ENCODE assay signal across 1 cellular context in the genomic region with DNA sequence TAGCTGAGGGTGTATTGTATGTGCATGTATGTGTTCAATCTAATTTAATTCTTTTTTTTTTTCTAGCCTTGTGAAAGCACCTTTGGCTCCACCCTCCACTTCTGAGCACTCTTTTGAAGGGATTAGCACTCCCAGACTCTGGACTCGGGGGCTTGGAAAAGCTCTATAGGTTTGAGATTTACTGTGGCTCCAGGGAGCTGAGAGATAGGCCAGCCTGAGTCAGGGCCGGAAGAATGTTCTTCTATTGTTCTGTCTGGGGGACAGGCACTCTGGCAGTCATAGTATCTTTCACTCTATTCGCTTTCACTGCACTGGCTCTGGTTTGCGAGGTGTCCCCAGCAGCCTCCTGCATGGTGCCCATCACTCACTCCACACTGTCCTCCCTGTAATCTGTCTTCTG.
TF ChIP-seq lines count a peak whose summit lies in the region.

No MANE protein-coding gene starts in this region.

TF ChIP-seq in IMR-90, 13 proteins besides CTCF, POLR2A, EP300 and RAD21:
- TF ChIP-seq RFX5 (IDR thresholded peaks at IDR 0.05; ENCODE audit: low read depth, low read length) (no peak), FOS (IDR thresholded peaks at IDR 0.05; ENCODE audit: low read depth, low read length) (no peak), BHLHE40 (IDR thresholded peaks at IDR 0.05; ENCODE audit: low read depth, low read length) (no peak), MXI1 (IDR thresholded peaks at IDR 0.05; ENCODE audit: borderline replicate concordance, low read depth, low read length) (no peak), SMC3 (IDR thresholded peaks at IDR 0.05; ENCODE audit: low read depth, low read length) (no peak), RCOR1 (IDR thresholded peaks at IDR 0.05; ENCODE audit: insufficient replicate concordance, low read length) (no peak), MAZ (IDR thresholded peaks at IDR 0.05; ENCODE audit: borderline replicate concordance, low read depth, low read length) (no peak)
- TF ChIP-seq, protein P1, sequence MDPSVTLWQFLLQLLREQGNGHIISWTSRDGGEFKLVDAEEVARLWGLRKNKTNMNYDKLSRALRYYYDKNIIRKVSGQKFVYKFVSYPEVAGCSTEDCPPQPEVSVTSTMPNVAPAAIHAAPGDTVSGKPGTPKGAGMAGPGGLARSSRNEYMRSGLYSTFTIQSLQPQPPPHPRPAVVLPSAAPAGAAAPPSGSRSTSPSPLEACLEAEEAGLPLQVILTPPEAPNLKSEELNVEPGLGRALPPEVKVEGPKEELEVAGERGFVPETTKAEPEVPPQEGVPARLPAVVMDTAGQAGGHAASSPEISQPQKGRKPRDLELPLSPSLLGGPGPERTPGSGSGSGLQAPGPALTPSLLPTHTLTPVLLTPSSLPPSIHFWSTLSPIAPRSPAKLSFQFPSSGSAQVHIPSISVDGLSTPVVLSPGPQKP (IDR thresholded peaks at IDR 0.05; ENCODE audit: borderline replicate concordance, low read depth, low read length) = no peak
